In the genomic region with DNA sequence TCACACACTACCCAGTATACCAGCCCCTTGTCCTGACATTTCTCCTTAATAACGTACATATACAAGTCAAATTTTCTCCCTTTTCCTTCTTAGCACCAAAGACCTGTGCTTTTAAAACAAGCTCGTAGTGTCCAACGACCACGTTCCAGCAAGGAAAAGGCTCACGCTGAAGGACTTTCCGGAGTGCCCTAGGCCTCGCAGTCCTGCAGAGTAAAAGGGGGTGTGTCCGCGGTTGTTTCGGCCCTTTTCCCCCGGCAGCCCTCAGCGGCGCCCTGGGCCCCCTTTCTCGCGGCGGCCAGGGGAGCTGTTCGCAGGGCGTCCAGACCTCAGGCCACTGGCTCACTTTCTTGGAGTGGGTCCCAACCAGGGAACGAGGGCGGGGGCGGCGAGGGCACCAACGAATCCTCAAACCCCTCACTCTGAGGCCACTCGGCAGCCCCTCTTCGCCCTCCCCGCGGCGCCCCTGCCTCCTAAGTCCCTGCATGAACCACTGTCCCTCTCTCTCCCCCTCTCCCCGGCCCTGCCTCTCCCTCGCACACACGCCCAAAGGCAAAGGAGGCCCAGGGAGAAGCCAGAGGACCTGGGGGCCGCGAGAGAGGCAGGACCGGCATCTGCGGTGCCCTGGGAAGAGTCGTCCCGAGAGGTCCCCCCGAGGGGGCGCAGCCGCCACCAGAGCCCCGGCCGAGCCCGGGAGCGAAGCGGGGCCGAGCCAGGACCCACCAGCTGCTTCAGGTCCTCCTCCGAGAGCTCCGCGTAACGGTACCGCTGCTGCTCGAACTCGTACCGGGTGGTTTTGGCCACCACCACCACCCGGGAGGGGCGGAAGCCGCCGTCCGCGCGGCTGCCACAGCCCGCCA, we compare ENCODE assay signal across 8 cellular contexts. TPM values are rescaled to one million over a fixed set of nuclear protein-coding genes. Genes with fewer than 3 reads are reported as not detected.
A peak's percentile ranks its signal among the peaks of the same experiment; 100 is the strongest.
DNase-seq lines count a peak whose midpoint lies in the region; ATAC-seq, FAIRE-seq and TF ChIP-seq lines count a peak whose summit lies in the region.

No MANE protein-coding gene starts in this region.

- peaks cover 10% of the 10 kb centered on the region for H3K27me3 ChIP-seq in HUES64 (ENCODE audit: insufficient read depth, low read length)
- no peaks in the 10 kb centered on the region for H3K27me3 ChIP-seq in adipocyte (replicated peaks; ENCODE audit: control insufficient read depth, insufficient read depth, low read length)
- no peaks in the 10 kb centered on the region for H3K27me3 ChIP-seq in pancreas
- H3K27me3 ChIP-seq in uterus = no peaks in the 10 kb centered on the region

- DNase-seq in DMS79 treated with DMSO at 0.1 percent for 48 hours (lab: John Stamatoyannopoulos, UW) (peak; percentile 5), SK-MEL-5 (ENCODE audit: low read depth, low spot score) (peak; percentile 69), adipocyte (ENCODE audit: low read depth) (peak; percentile 85), cardiac septum (ENCODE audit: low spot score) (peak; percentile 79), pancreas (peak; percentile 61 to 87 (median 70)), uterus (peak; percentile 59 to 67)

- peak; percentile 30 for ATAC-seq in GM21528 (IDR thresholded peaks at IDR 0.05; ENCODE audit: low FRiP score, unreplicated experiment)
- ATAC-seq in pancreas = peak; percentile 27 to 59 (median 44)

- H3K4me1 ChIP-seq in HUES64 (ENCODE audit: insufficient read depth, low read length) (peaks cover 27% of the 10 kb centered on the region), adipocyte (ENCODE audit: control insufficient read depth, insufficient read depth, low read length) (peaks cover 27% of the 10 kb centered on the region), pancreas (peaks cover 9 to 37% (median 30%) of the 10 kb centered on the region in 3 donors), uterus (peaks cover 7 to 13% of the 10 kb centered on the region in 2 donors)

- TF ChIP-seq POLR2A in uterus (IDR thresholded peaks at IDR 0.05) = peak in 1 of 2 donors; percentile 29

- H3K9ac ChIP-seq in HUES64 (ENCODE audit: low read depth, low read length) (peak overlapping the region; percentile 89), adipocyte (ENCODE audit: low read length) (peak overlapping the region; percentile 96)

- H3K4me3 ChIP-seq in HUES64 (ENCODE audit: low read length) = peak overlapping the region; percentile 71
- peak overlapping the region; percentile 93 for H3K4me3 ChIP-seq in adipocyte (ENCODE audit: low read length)
- H3K4me3 ChIP-seq in pancreas = peak overlapping the region; percentile 87 to 98 (median 92)
- H3K4me3 ChIP-seq in uterus = peak overlapping the region; percentile 64 to 80

- intact Hi-C loops in cardiac septum (cut with DNase I) (loop anchor here (1.0 to 10.0 kb wide), 3 partner anchors 64 to 451 kb away; a partner anchor contains a TSS), pancreas (cut with DNase I) (no loop called here), uterus (cut with DNase I; ENCODE audit: low total_unique reads) (no loop called here)

- no peak for FAIRE-seq in pancreas (lab: Jason Lieb, UNC)

- WGBS in HUES64 = under 1% methylated on average over 62 of the region's 62 CpGs
- WGBS in pancreas, 2 donors = 0% methylated on average over 48 to 62 of the region's 62 CpGs

- H3K36me3 ChIP-seq in HUES64 (ENCODE audit: insufficient read depth, low read length) (no peaks in the 10 kb centered on the region), adipocyte (ENCODE audit: control insufficient read depth, insufficient read depth, low read length, severe bottlenecking) (no peaks in the 10 kb centered on the region), pancreas (no peaks in the 10 kb centered on the region), uterus (no peaks in the 10 kb centered on the region)

- no peak for TF ChIP-seq CTCF in pancreas (IDR thresholded peaks at IDR 0.05)
- TF ChIP-seq CTCF in uterus (IDR thresholded peaks at IDR 0.05) = peak in 1 of 4 experiments; percentile 7

- H3K27ac ChIP-seq in HUES64 (ENCODE audit: low read depth, low read length) = peak overlapping the region; percentile 56
- peak overlapping the region; percentile 98 to 100 (median 99) for H3K27ac ChIP-seq in pancreas
- H3K27ac ChIP-seq in uterus = peak overlapping the region; percentile 93 to 98

- H3K9me3 ChIP-seq in HUES64 (ENCODE audit: insufficient read depth, low read depth, low read length) = no peaks in the 10 kb centered on the region
- H3K9me3 ChIP-seq in adipocyte (ENCODE audit: control insufficient read depth, low read length) = no peaks in the 10 kb centered on the region
- H3K9me3 ChIP-seq in pancreas = no peaks in the 10 kb centered on the region
- no peaks in the 10 kb centered on the region for H3K9me3 ChIP-seq in uterus

- in situ Hi-C loops in SK-MEL-5 (cut with HindIII; ENCODE audit: low pct_unique_long_range_greater_than_20kb, low sequenced_read_pairs) = no loop called here

RNA-seq across cellular contexts. Expression of a gene that starts 0.7 kb away (rescaled TPM):
- polyA plus RNA-seq in HUES64 (2013, experiment 1 of 2) = 15.4 TPM
- polyA plus RNA-seq in HUES64 (2013, experiment 2 of 2) = 22.8 TPM
- 22.5 and 25.8 TPM in 2 replicates for total RNA-seq in SK-MEL-5 (2014; rRNA removed; shearing (Covaris generic))
- polyA plus RNA-seq in SK-MEL-5 (2015; cell fraction: cytosol; rRNA removed) = 18.9 and 28.3 TPM in 2 replicates
- 31.2 and 52.1 TPM in 2 replicates for polyA plus RNA-seq in SK-MEL-5 (2015; cell fraction: nucleus; rRNA removed)
- total RNA-seq in cardiac septum (34.6 TPM), pancreas (10 to 100 TPM; 25.1 to 34.1 (median 30.5) TPM), uterus (10 to 100 TPM; 19.2 to 74.7 (median 24.9) TPM)
- 10 to 100 TPM in 1 of 2 donors, 1 to 10 TPM in 1; 8.6 to 12.0 TPM for polyA plus RNA-seq in pancreas

Comparison
In these comparisons a context has a peak if more than half of its experiments do, and no peak if none do; other contexts are left out.
1. Peak in every context shown above with its lines: DNase-seq, ATAC-seq, H3K4me3 ChIP-seq and H3K27ac ChIP-seq.
2. DNase-seq: peak in every context shown above with its lines; median percentile 85 in adipocyte; 79 in cardiac septum; 70 in pancreas; 69 in SK-MEL-5; 63 in uterus; 5 in DMS79 treated with DMSO at 0.1 percent for 48 hours.